In genomic region chr7:156943091-156944041, GRCh38 we compare ENCODE assay signal across 11 cellular contexts. TPM values are rescaled to one million over a fixed set of nuclear protein-coding genes. Genes with fewer than 3 reads are reported as not detected.
DNase-seq lines count a peak whose midpoint lies in the region; ATAC-seq and TF ChIP-seq lines count a peak whose summit lies in the region.
"Had no signal": no experiment of that assay in that cellular context is flagged by ENCODE, and none has a peak within 500 bp of the region (broad histone marks: within the 10 kb centered on the region; RNA-seq: fewer than 3 reads in every experiment).

No MANE protein-coding gene starts in this region.

- H3K4me3 ChIP-seq in heart right ventricle: no peak overlapping the region
- no peak overlapping the region for H3K4me3 ChIP-seq in left ventricle myocardium inferior
- H3K4me3 ChIP-seq in aorta (ENCODE audit: low read length in 2 of 2): no peak overlapping the region
- no peak overlapping the region for H3K4me3 ChIP-seq in SJCRH30
- no peak overlapping the region for H3K4me3 ChIP-seq in tibial nerve
- H3K4me3 ChIP-seq: BLaER1 treated with 17β-estradiol and CSF1 and Interleukin-3, amounts not matched to agents 10 nM and 100 nM had no signal

- H3K36me3 ChIP-seq in heart right ventricle (no peaks in the 10 kb centered on the region), left ventricle myocardium inferior (no peaks in the 10 kb centered on the region), aorta (ENCODE audit: control insufficient read depth in 1 of 2, insufficient read depth in 2 of 2, low read length in 1 of 2) (no peaks in the 10 kb centered on the region), SJCRH30 (no peaks in the 10 kb centered on the region), tibial nerve (no peaks in the 10 kb centered on the region)
- H3K36me3 ChIP-seq: BLaER1 treated with 17β-estradiol and CSF1 and Interleukin-3, amounts not matched to agents 10 nM and 100 nM had no signal

- peak in 6 of 8 donors; percentile 22 to 60 (median 26) for ATAC-seq in heart right ventricle
- peak; percentile 47 for ATAC-seq in aorta (ENCODE audit: low FRiP score)
- no peak for ATAC-seq in GM21526 (IDR thresholded peaks at IDR 0.05; ENCODE audit: low FRiP score, unreplicated experiment)

- WGBS in heart right ventricle, 2 donors: 33 to 39% methylated on average over 36 of the region's 36 CpGs
- 22 to 29% methylated on average over 36 of the region's 36 CpGs for WGBS in aorta, 2 donors
- 33 to 48% methylated on average over 18 to 31 of the region's 36 CpGs for WGBS in tibial nerve, 2 donors

- peaks cover 15% of the 10 kb centered on the region for H3K36me3 Mint-ChIP-seq in activated naive CD8-positive, alpha-beta T cell treated with anti-CD3 and anti-CD28 coated beads for 36 hours

- peaks cover 14% of the 10 kb centered on the region for H3K9me3 Mint-ChIP-seq in activated naive CD8-positive, alpha-beta T cell treated with anti-CD3 and anti-CD28 coated beads for 36 hours

- H3K27ac ChIP-seq in heart right ventricle: no peak overlapping the region
- no peak overlapping the region for H3K27ac ChIP-seq in left ventricle myocardium inferior (replicated peaks)
- H3K27ac ChIP-seq in aorta (ENCODE audit: low read depth in 1 of 2, low read length in 2 of 2): no peak overlapping the region
- H3K27ac ChIP-seq in SJCRH30: no peak overlapping the region
- no peak overlapping the region for H3K27ac ChIP-seq in tibial nerve
- H3K27ac ChIP-seq: BLaER1 treated with 17β-estradiol and CSF1 and Interleukin-3, amounts not matched to agents 10 nM and 100 nM had no signal

- TF ChIP-seq CTCF in heart right ventricle (IDR thresholded peaks at IDR 0.05) (no peak), left ventricle myocardium inferior (IDR thresholded peaks at IDR 0.05; ENCODE audit: borderline replicate concordance) (no peak), tibial nerve (IDR thresholded peaks at IDR 0.05) (no peak)

- intact Hi-C loops in heart right ventricle (cut with DNase I): loop anchor here in 1 of 10 donors (10.0 kb wide), 1 partner anchor 49 kb away; the partner anchor contains the start of gene LMBR1
- intact Hi-C loops in left ventricle myocardium inferior (cut with micrococcal nuclease): no loop called here
- intact Hi-C loops in aorta (cut with DNase I): loop anchor here (10.0 kb wide), 1 partner anchor 191 kb away; the partner anchor contains the start of gene UBE3C (in 2 of the 2)

- peaks cover 11% of the 10 kb centered on the region for H3K4me1 Mint-ChIP-seq in activated naive CD8-positive, alpha-beta T cell treated with anti-CD3 and anti-CD28 coated beads for 36 hours

- H3K9me3 ChIP-seq in heart right ventricle (no peaks in the 10 kb centered on the region), left ventricle myocardium inferior (replicated peaks) (no peaks in the 10 kb centered on the region), aorta (ENCODE audit: control insufficient read depth, low read length) (no peaks in the 10 kb centered on the region), SJCRH30 (replicated peaks) (no peaks in the 10 kb centered on the region), tibial nerve (no peaks in the 10 kb centered on the region)

- no peak for TF ChIP-seq POLR2A in tibial nerve (IDR thresholded peaks at IDR 0.05)

- H3K27me3 ChIP-seq in heart right ventricle (peaks cover 6 to 48% (median 39%) of the 10 kb centered on the region in 7 donors), left ventricle myocardium inferior (ENCODE audit: low read depth) (peaks cover 71% of the 10 kb centered on the region), aorta (ENCODE audit: control insufficient read depth in 1 of 2, insufficient read depth in 2 of 2, low read length in 1 of 2) (no peaks in the 10 kb centered on the region), SJCRH30 (peaks cover 4% of the 10 kb centered on the region; the same call in 1 of the 2 replicates), tibial nerve (peaks cover 0 to 34% of the 10 kb centered on the region in 2 donors)

- peaks cover 40% of the 10 kb centered on the region for H3K27me3 Mint-ChIP-seq in activated naive CD8-positive, alpha-beta T cell treated with anti-CD3 and anti-CD28 coated beads for 36 hours

- peak overlapping the region; percentile 65 for H3K4me3 Mint-ChIP-seq in activated naive CD8-positive, alpha-beta T cell treated with anti-CD3 and anti-CD28 coated beads for 36 hours

- TF ChIP-seq EP300 in tibial nerve (IDR thresholded peaks at IDR 0.05): no peak

- H3K4me1 ChIP-seq in heart right ventricle: no peaks in the 10 kb centered on the region
- H3K4me1 ChIP-seq in left ventricle myocardium inferior: no peaks in the 10 kb centered on the region
- H3K4me1 ChIP-seq in aorta (ENCODE audit: control insufficient read depth in 1 of 2, insufficient read depth in 2 of 2, low read length in 2 of 2): no peaks in the 10 kb centered on the region
- H3K4me1 ChIP-seq in SJCRH30: no peaks in the 10 kb centered on the region
- peaks cover 0 to 16% (median 0%) of the 10 kb centered on the region in 4 donors for H3K4me1 ChIP-seq in tibial nerve

- H3K27ac Mint-ChIP-seq in activated naive CD8-positive, alpha-beta T cell treated with anti-CD3 and anti-CD28 coated beads for 36 hours: peak overlapping the region; percentile 48

- no peak for DNase-seq in heart right ventricle
- no peak for DNase-seq in left ventricle myocardium inferior
- DNase-seq in activated naive CD8-positive, alpha-beta T cell treated with anti-CD3 and anti-CD28 coated beads for 36 hours: no peak
- peak; percentile 74 for DNase-seq in kidney tubule cell (ENCODE audit: low spot score)
- DNase-seq in aorta: no peak
- no peak for DNase-seq in SJCRH30
- DNase-seq in tibial nerve (ENCODE audit: low spot score in 2 of 2): no peak
- DNase-seq: cerebellar nuclear complex, NCI-H1048 had no signal

RNA-seq across cellular contexts. Expression of gene NOM1, which starts 6.1 kb away (rescaled TPM):
- 10 to 100 TPM in 4 of 10 donors, 1 to 10 TPM in 6; 6.6 to 13.6 (median 8.9) TPM for total RNA-seq in heart right ventricle
- 1 to 10 TPM; 4.2 to 7.6 TPM for polyA plus RNA-seq in heart right ventricle
- 10.5 TPM for total RNA-seq in left ventricle myocardium inferior
- total RNA-seq in activated naive CD8-positive, alpha-beta T cell treated with anti-CD3 and anti-CD28 coated beads for 36 hours: 10 to 100 TPM; 31.5 to 35.4 TPM
- total RNA-seq in aorta: 10 to 100 TPM; 19.4 to 23.5 TPM
- 10 to 100 TPM in 1 of 2 donors, 1 to 10 TPM in 1; 4.6 to 10.3 TPM for polyA plus RNA-seq in aorta
- 25.4 and 29.9 TPM in 2 replicates for total RNA-seq in SJCRH30 (2014; rRNA removed; shearing (Covaris generic))
- 10 to 100 TPM; 23.3 to 41.5 (median 25.3) TPM for total RNA-seq in tibial nerve

RNA-seq across cellular contexts. Expression of gene LMBR1, which starts 50.4 kb away (rescaled TPM):
- 10 to 100 TPM; 25.5 to 45.5 (median 39.3) TPM for total RNA-seq in heart right ventricle
- polyA plus RNA-seq in heart right ventricle: 10 to 100 TPM in 1 of 2 donors, 1 to 10 TPM in 1; 9.0 to 13.1 TPM
- total RNA-seq in left ventricle myocardium inferior: 37.6 TPM
- total RNA-seq in activated naive CD8-positive, alpha-beta T cell treated with anti-CD3 and anti-CD28 coated beads for 36 hours: 10 to 100 TPM; 47.5 to 50.4 TPM
- 10 to 100 TPM; 63.1 to 63.8 TPM for total RNA-seq in aorta
- polyA plus RNA-seq in aorta: 10 to 100 TPM in 1 of 2 donors, 1 to 10 TPM in 1; 9.5 to 10.0 TPM
- 66.2 and 80.8 TPM in 2 replicates for total RNA-seq in SJCRH30 (2014; rRNA removed; shearing (Covaris generic))
- total RNA-seq in tibial nerve: 100 to 1,000 TPM in 1 of 4 donors, 10 to 100 TPM in 3; 48.1 to 139 (median 77.3) TPM
